1 cellular context compared by ENCODE assay signal in genomic region chr9:95516736-95517558, GRCh38.
TF ChIP-seq lines count a peak whose summit lies in the region.

Gene PTCH1, minus strand, starts transcription at chr9:95516971.

TF ChIP-seq in K562, 482 proteins besides CTCF, POLR2A, EP300 and RAD21 (continued from another document and continues in another):
- TF ChIP-seq SRSF9 (IDR thresholded peaks at IDR 0.05; ENCODE audit: borderline replicate concordance, low read depth, low read length) (no peak), NFE2 (IDR thresholded peaks at IDR 0.05; ENCODE audit: low read depth) (no peak), CBFB (CRISPR knock-in tag; IDR thresholded peaks at IDR 0.05) (no peak), NCOA1 (IDR thresholded peaks at IDR 0.05; ENCODE audit: low read depth) (no peak), SMAD1 (IDR thresholded peaks at IDR 0.05; ENCODE audit: low read depth, low read length, partially characterized antibody) (peak; percentile 48), TOE1 (IDR thresholded peaks at IDR 0.05; ENCODE audit: borderline replicate concordance) (peak; percentile 93), TOE1 (CRISPR knock-in tag; IDR thresholded peaks at IDR 0.05; ENCODE audit: borderline replicate concordance, low read depth) (no peak), MAZ (CRISPR knock-in tag; conservative IDR thresholded peaks at IDR 0.05 in 1 of 2, IDR thresholded peaks at IDR 0.05 in 1 of 2) (peak; percentile 57 to 61), FOXK2 (conservative IDR thresholded peaks at IDR 0.05 in 1 of 2, IDR thresholded peaks at IDR 0.05 in 1 of 2; ENCODE audit: low read depth in 2 of 2) (peak; percentile 57 to 73; a peak in 3 of 4 replicates), NCOA2 (IDR thresholded peaks at IDR 0.05; ENCODE audit: partially characterized antibody in 2 of 2) (no peak), NR1H2 (CRISPR knock-in tag; IDR thresholded peaks at IDR 0.05) (no peak), RBM22 (IDR thresholded peaks at IDR 0.05; ENCODE audit: low read depth, low read length, poor library complexity, severe bottlenecking) (no peak), SMARCE1 (IDR thresholded peaks at IDR 0.05) (0 out of 2 replicates have a peak, but pooled peaks have one; percentile 49), SRF (CRISPR knock-in tag; IDR thresholded peaks at IDR 0.05) (no peak), BRF1 (IDR thresholded peaks at IDR 0.05; ENCODE audit: borderline replicate concordance, extremely low read depth, insufficient read length) (no peak), NR3C1 (CRISPR knock-in tag; IDR thresholded peaks at IDR 0.05) (no peak; the same call in 1 of the 2 replicates), STAG1 (CRISPR knock-in tag; IDR thresholded peaks at IDR 0.05; ENCODE audit: borderline replicate concordance) (no peak), SMARCA5 (IDR thresholded peaks at IDR 0.05) (no peak), TARDBP (IDR thresholded peaks at IDR 0.05) (no peak), ZSCAN32 (CRISPR knock-in tag; IDR thresholded peaks at IDR 0.05) (no peak), STAT6 (CRISPR knock-in tag; IDR thresholded peaks at IDR 0.05) (no peak), FOXP4 (CRISPR knock-in tag; IDR thresholded peaks at IDR 0.05; ENCODE audit: borderline replicate concordance) (no peak), PYGO2 (tag; IDR thresholded peaks at IDR 0.05) (no peak), HNRNPK (IDR thresholded peaks at IDR 0.05; ENCODE audit: low read depth, low read length, poor library complexity, severe bottlenecking) (no peak), RAD51 (IDR thresholded peaks at IDR 0.05; ENCODE audit: borderline replicate concordance, low read depth) (peak; percentile 94), ZNF77 (CRISPR knock-in tag; IDR thresholded peaks at IDR 0.05) (no peak), HNRNPH1 (optimal IDR thresholded peaks at IDR 0.05; ENCODE audit: low read depth, low read length) (no peak), ZSCAN29 (IDR thresholded peaks at IDR 0.05) (no peak; the same call in 1 of the 2 replicates), E2F6 (IDR thresholded peaks at IDR 0.05; ENCODE audit: borderline replicate concordance in 1 of 2, extremely low read depth in 1 of 2, insufficient read depth in 1 of 2, insufficient read length in 1 of 2, low read depth in 1 of 2, low read length in 1 of 2, poor library complexity in 1 of 2, severe bottlenecking in 1 of 2) (peak in 1 of 2 experiments; percentile 73), EGR1 (conservative IDR thresholded peaks at IDR 0.05) (peak; percentile 79), MXI1 (IDR thresholded peaks at IDR 0.05; ENCODE audit: low read depth, low read length) (no peak), ZNF282 (CRISPR knock-in tag; IDR thresholded peaks at IDR 0.05) (no peak), HINFP (tag; conservative IDR thresholded peaks at IDR 0.05; ENCODE audit: low read depth) (no peak), CHD1 (IDR thresholded peaks at IDR 0.05; ENCODE audit: low read length) (no peak), DNMT1 (IDR thresholded peaks at IDR 0.05) (no peak), CBFA2T2 (conservative IDR thresholded peaks at IDR 0.05) (peak; percentile 74), NUFIP1 (IDR thresholded peaks at IDR 0.05; ENCODE audit: partially characterized antibody) (no peak), TBP (optimal IDR thresholded peaks at IDR 0.05; ENCODE audit: low read depth, low read length) (peak; percentile 9), USF1 (CRISPR knock-in tag; IDR thresholded peaks at IDR 0.05) (peak; percentile 83), ZBTB7A (IDR thresholded peaks at IDR 0.05; ENCODE audit: borderline replicate concordance, control insufficient read depth, low read depth, low read length) (peak; percentile 86), FOXJ3 (CRISPR knock-in tag; IDR thresholded peaks at IDR 0.05) (no peak)
- TF ChIP-seq, protein P1, sequence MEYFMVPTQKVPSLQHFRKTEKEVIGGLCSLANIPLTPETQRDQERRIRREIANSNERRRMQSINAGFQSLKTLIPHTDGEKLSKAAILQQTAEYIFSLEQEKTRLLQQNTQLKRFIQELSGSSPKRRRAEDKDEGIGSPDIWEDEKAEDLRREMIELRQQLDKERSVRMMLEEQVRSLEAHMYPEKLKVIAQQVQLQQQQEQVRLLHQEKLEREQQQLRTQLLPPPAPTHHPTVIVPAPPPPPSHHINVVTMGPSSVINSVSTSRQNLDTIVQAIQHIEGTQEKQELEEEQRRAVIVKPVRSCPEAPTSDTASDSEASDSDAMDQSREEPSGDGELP (CRISPR knock-in tag; IDR thresholded peaks at IDR 0.05; ENCODE audit: borderline replicate concordance) = no peak
- TF ChIP-seq, protein P2, sequence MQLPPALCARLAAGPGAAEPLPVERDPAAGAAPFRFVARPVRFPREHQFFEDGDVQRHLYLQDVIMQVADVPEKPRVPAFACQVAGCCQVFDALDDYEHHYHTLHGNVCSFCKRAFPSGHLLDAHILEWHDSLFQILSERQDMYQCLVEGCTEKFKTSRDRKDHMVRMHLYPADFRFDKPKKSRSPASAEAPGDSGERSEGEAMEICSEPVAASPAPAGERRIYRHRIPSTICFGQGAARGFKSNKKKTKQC (CRISPR knock-in tag; IDR thresholded peaks at IDR 0.05) = no peak
- TF ChIP-seq, protein P3, sequence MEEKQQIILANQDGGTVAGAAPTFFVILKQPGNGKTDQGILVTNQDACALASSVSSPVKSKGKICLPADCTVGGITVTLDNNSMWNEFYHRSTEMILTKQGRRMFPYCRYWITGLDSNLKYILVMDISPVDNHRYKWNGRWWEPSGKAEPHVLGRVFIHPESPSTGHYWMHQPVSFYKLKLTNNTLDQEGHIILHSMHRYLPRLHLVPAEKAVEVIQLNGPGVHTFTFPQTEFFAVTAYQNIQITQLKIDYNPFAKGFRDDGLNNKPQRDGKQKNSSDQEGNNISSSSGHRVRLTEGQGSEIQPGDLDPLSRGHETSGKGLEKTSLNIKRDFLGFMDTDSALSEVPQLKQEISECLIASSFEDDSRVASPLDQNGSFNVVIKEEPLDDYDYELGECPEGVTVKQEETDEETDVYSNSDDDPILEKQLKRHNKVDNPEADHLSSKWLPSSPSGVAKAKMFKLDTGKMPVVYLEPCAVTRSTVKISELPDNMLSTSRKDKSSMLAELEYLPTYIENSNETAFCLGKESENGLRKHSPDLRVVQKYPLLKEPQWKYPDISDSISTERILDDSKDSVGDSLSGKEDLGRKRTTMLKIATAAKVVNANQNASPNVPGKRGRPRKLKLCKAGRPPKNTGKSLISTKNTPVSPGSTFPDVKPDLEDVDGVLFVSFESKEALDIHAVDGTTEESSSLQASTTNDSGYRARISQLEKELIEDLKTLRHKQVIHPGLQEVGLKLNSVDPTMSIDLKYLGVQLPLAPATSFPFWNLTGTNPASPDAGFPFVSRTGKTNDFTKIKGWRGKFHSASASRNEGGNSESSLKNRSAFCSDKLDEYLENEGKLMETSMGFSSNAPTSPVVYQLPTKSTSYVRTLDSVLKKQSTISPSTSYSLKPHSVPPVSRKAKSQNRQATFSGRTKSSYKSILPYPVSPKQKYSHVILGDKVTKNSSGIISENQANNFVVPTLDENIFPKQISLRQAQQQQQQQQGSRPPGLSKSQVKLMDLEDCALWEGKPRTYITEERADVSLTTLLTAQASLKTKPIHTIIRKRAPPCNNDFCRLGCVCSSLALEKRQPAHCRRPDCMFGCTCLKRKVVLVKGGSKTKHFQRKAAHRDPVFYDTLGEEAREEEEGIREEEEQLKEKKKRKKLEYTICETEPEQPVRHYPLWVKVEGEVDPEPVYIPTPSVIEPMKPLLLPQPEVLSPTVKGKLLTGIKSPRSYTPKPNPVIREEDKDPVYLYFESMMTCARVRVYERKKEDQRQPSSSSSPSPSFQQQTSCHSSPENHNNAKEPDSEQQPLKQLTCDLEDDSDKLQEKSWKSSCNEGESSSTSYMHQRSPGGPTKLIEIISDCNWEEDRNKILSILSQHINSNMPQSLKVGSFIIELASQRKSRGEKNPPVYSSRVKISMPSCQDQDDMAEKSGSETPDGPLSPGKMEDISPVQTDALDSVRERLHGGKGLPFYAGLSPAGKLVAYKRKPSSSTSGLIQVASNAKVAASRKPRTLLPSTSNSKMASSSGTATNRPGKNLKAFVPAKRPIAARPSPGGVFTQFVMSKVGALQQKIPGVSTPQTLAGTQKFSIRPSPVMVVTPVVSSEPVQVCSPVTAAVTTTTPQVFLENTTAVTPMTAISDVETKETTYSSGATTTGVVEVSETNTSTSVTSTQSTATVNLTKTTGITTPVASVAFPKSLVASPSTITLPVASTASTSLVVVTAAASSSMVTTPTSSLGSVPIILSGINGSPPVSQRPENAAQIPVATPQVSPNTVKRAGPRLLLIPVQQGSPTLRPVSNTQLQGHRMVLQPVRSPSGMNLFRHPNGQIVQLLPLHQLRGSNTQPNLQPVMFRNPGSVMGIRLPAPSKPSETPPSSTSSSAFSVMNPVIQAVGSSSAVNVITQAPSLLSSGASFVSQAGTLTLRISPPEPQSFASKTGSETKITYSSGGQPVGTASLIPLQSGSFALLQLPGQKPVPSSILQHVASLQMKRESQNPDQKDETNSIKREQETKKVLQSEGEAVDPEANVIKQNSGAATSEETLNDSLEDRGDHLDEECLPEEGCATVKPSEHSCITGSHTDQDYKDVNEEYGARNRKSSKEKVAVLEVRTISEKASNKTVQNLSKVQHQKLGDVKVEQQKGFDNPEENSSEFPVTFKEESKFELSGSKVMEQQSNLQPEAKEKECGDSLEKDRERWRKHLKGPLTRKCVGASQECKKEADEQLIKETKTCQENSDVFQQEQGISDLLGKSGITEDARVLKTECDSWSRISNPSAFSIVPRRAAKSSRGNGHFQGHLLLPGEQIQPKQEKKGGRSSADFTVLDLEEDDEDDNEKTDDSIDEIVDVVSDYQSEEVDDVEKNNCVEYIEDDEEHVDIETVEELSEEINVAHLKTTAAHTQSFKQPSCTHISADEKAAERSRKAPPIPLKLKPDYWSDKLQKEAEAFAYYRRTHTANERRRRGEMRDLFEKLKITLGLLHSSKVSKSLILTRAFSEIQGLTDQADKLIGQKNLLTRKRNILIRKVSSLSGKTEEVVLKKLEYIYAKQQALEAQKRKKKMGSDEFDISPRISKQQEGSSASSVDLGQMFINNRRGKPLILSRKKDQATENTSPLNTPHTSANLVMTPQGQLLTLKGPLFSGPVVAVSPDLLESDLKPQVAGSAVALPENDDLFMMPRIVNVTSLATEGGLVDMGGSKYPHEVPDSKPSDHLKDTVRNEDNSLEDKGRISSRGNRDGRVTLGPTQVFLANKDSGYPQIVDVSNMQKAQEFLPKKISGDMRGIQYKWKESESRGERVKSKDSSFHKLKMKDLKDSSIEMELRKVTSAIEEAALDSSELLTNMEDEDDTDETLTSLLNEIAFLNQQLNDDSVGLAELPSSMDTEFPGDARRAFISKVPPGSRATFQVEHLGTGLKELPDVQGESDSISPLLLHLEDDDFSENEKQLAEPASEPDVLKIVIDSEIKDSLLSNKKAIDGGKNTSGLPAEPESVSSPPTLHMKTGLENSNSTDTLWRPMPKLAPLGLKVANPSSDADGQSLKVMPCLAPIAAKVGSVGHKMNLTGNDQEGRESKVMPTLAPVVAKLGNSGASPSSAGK (IDR thresholded peaks at IDR 0.05) = peak; percentile 56
- TF ChIP-seq, protein P4, sequence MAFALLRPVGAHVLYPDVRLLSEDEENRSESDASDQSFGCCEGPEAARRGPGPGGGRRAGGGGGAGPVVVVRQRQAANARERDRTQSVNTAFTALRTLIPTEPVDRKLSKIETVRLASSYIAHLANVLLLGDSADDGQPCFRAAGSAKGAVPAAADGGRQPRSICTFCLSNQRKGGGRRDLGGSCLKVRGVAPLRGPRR (CRISPR knock-in tag; IDR thresholded peaks at IDR 0.05) = no peak
